In the genomic region with DNA sequence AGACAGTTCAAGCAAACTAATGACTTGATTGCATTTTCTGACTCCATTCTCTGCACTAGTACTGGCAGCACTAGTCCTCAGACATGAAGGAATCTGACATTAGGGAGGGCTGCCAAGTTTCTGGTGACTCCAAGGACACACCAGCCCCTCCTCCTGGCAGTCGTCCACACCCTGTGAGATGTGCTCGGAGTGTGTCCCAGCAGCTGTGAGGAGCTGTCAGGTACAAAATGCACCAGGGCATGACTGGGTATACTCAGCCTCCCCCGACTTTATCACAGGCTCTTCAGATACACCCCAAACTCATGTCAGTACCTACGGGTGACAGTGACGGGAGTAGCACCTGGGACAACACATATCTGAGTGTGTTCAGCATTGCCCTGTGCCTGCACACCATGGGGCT, we compare ENCODE assay signal across 17 cellular contexts. TPM values are rescaled to one million over a fixed set of nuclear protein-coding genes. Genes with fewer than 3 reads are reported as not detected.
DNase-seq lines count a peak whose midpoint lies in the region; ATAC-seq and TF ChIP-seq lines count a peak whose summit lies in the region.
"Had no signal": no experiment of that assay in that cellular context is flagged by ENCODE, and none has a peak within 500 bp of the region (broad histone marks: within the 10 kb centered on the region; RNA-seq: fewer than 3 reads in every experiment).

No MANE protein-coding gene starts in this region.

- H3K27me3 Mint-ChIP-seq in stimulated activated naive B cell treated with anti-CD40 and anti-IgM and Interleukin-4, amounts not matched to agents 10 μg/mL and 1 μg/mL and 100 μg/mL, for 72 hours, result peaks cover 8% of the 10 kb centered on the region in 2 donors
- H3K27me3 Mint-ChIP-seq: CD4-positive, alpha-beta memory T cell had no signal

- DNase-seq in RPMI8226 (peak; percentile 26), kidney tubule cell (ENCODE audit: low spot score) (peak; percentile 64), omental fat pad (ENCODE audit: low spot score) (no peak)
- DNase-seq in stimulated activated naive B cell treated with anti-CD40 and anti-IgM and Interleukin-4, amounts not matched to agents 10 μg/mL and 1 μg/mL and 100 μg/mL, for 72 hours, result no peak
- DNase-seq: BE2C; CD4-positive, alpha-beta memory T cell; DMS79; GOT3; NCI-H1436; NCI-H2081; NCI-H2227 treated with DMSO at 0.1 percent for 48 hours; NCI-H526; SHP77 had no signal

- H3K4me1 Mint-ChIP-seq in stimulated activated naive B cell treated with anti-CD40 and anti-IgM and Interleukin-4, amounts not matched to agents 10 μg/mL and 1 μg/mL and 100 μg/mL, for 72 hours, result no peaks in the 10 kb centered on the region
- H3K4me1 Mint-ChIP-seq: CD4-positive, alpha-beta memory T cell had no signal

- H3K4me3 Mint-ChIP-seq in stimulated activated naive B cell treated with anti-CD40 and anti-IgM and Interleukin-4, amounts not matched to agents 10 μg/mL and 1 μg/mL and 100 μg/mL, for 72 hours, result no peak overlapping the region
- H3K4me3 Mint-ChIP-seq: CD4-positive, alpha-beta memory T cell had no signal

- H3K27ac Mint-ChIP-seq in stimulated activated naive B cell treated with anti-CD40 and anti-IgM and Interleukin-4, amounts not matched to agents 10 μg/mL and 1 μg/mL and 100 μg/mL, for 72 hours, result no peak overlapping the region
- H3K27ac Mint-ChIP-seq: CD4-positive, alpha-beta memory T cell had no signal

- peaks cover 20 to 28% of the 10 kb centered on the region in 2 donors for H3K9me3 Mint-ChIP-seq in stimulated activated naive B cell treated with anti-CD40 and anti-IgM and Interleukin-4, amounts not matched to agents 10 μg/mL and 1 μg/mL and 100 μg/mL, for 72 hours

- H3K36me3 Mint-ChIP-seq in stimulated activated naive B cell treated with anti-CD40 and anti-IgM and Interleukin-4, amounts not matched to agents 10 μg/mL and 1 μg/mL and 100 μg/mL, for 72 hours, result peaks cover 0 to 8% of the 10 kb centered on the region in 2 donors

- TF ChIP-seq CTCF in omental fat pad (IDR thresholded peaks at IDR 0.05), result no peak

- ATAC-seq in esophagus mucosa (peak; percentile 64), GM19452 (IDR thresholded peaks at IDR 0.05; ENCODE audit: unreplicated experiment) (no peak), GM19328 (IDR thresholded peaks at IDR 0.05; ENCODE audit: unreplicated experiment) (no peak), omental fat pad (ENCODE audit: low FRiP score) (no peak)
- peak; percentile 37 to 47 for ATAC-seq in stimulated activated naive B cell treated with anti-CD40 and anti-IgM and Interleukin-4, amounts not matched to agents 10 μg/mL and 1 μg/mL and 100 μg/mL, for 72 hours (replicated peaks)

RNA-seq across cellular contexts. Expression of a gene that starts 43.1 kb away (rescaled TPM):
- total RNA-seq in esophagus mucosa (4.8 TPM), omental fat pad (not detected)
- total RNA-seq: PC-9 had no signal

Comparison
In these comparisons a context has a peak if more than half of its experiments do, and no peak if none do; other contexts are left out.
1. DNase-seq: peak in RPMI8226 (single experiment) and kidney tubule cell (single experiment); none in stimulated activated naive B cell treated with anti-CD40 and anti-IgM and Interleukin-4, amounts not matched to agents 10 μg/mL and 1 μg/mL and 100 μg/mL, for 72 hours (single experiment) and omental fat pad (single experiment).
2. ATAC-seq: peak in esophagus mucosa (single experiment) and stimulated activated naive B cell treated with anti-CD40 and anti-IgM and Interleukin-4, amounts not matched to agents 10 μg/mL and 1 μg/mL and 100 μg/mL, for 72 hours (2 of 2); none in GM19452 (single experiment), GM19328 (single experiment) and omental fat pad (single experiment).